18 cellular contexts compared by ENCODE assay signal in the genomic region with DNA sequence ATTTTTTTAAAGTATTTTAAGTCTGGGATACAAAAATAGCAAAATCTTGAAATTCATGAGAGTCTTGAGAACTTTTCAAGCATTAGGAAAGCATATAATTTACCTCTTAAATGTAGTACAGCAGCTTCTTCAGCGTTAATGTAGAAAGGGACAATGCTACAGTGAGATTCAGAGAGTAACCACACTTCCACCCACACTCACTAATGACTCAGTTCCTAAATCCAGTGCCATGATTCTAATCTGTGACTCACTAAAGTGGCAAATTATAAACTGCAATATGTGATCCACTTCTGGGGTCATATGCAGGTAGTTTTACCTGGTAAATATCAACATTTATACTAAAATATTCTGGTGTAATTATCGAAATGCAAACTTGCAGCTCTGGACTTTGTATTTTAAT.
DNase-seq lines count a peak whose midpoint lies in the region; ATAC-seq and TF ChIP-seq lines count a peak whose summit lies in the region.
"Had no signal": no experiment of that assay in that cellular context is flagged by ENCODE, and none has a peak within 500 bp of the region (broad histone marks: within the 10 kb centered on the region; RNA-seq: fewer than 3 reads in every experiment).

No MANE protein-coding gene starts in this region.

- intact Hi-C loops in left colon (cut with DNase I, micrococcal nuclease) (no loop called here), mucosa of descending colon (cut with DNase I, micrococcal nuclease) (no loop called here)
- intact Hi-C loops in naive thymus-derived CD4-positive, alpha-beta T cell (cut with micrococcal nuclease): no loop called here

- peaks cover 1% of the 10 kb centered on the region; the same call in 1 of the 2 replicates for H3K27me3 Mint-ChIP-seq in HFFc6 (ENCODE audit: insufficient read depth)
- no peaks in the 10 kb centered on the region for H3K27me3 Mint-ChIP-seq in naive thymus-derived CD4-positive, alpha-beta T cell
- H3K27me3 Mint-ChIP-seq: IgD-negative memory B cell had no signal

- no peaks in the 10 kb centered on the region; the same call in 1 of the 2 replicates for H3K4me1 Mint-ChIP-seq in HFFc6 (ENCODE audit: low read depth)
- no peaks in the 10 kb centered on the region for H3K4me1 Mint-ChIP-seq in naive thymus-derived CD4-positive, alpha-beta T cell
- H3K4me1 Mint-ChIP-seq: IgD-negative memory B cell had no signal

- no peak for ATAC-seq in left colon
- no peak for ATAC-seq in mucosa of descending colon
- ATAC-seq in naive thymus-derived CD4-positive, alpha-beta T cell: no peak

- peaks cover 7% of the 10 kb centered on the region for H3K36me3 Mint-ChIP-seq in HFFc6 (ENCODE audit: low read depth)
- H3K36me3 Mint-ChIP-seq in naive thymus-derived CD4-positive, alpha-beta T cell: no peaks in the 10 kb centered on the region
- H3K36me3 Mint-ChIP-seq: IgD-negative memory B cell had no signal

- TF ChIP-seq CTCF in HFFc6 (IDR thresholded peaks at IDR 0.05) (no peak), brain microvascular endothelial cell (IDR thresholded peaks at IDR 0.05; ENCODE audit: low read depth, low read length, missing control alignments) (no peak), mucosa of descending colon (IDR thresholded peaks at IDR 0.05) (no peak)

- no peaks in the 10 kb centered on the region for H3K27me3 ChIP-seq in brain microvascular endothelial cell (replicated peaks)
- no peaks in the 10 kb centered on the region for H3K27me3 ChIP-seq in naive thymus-derived CD4-positive, alpha-beta T cell (ENCODE audit: control insufficient read depth in 2 of 2, insufficient read depth in 2 of 2, low read length in 2 of 2)
- H3K27me3 ChIP-seq: BLaER1 treated with 17β-estradiol and CSF1 and Interleukin-3, amounts not matched to agents 10 nM and 100 nM; SJSA1 had no signal

- CTCF ChIA-PET in naive thymus-derived CD4-positive, alpha-beta T cell (lab: Charles Lee): no interaction called here

- DNase-seq in HFFc6: peak; percentile 4
- peak; percentile 20 for DNase-seq in MV-4-11 (lab: John Stamatoyannopoulos, UW)
- peak; percentile 7 for DNase-seq in brain microvascular endothelial cell
- DNase-seq in non-pigmented ciliary epithelial cell (ENCODE audit: low read depth): peak; percentile 6
- DNase-seq in dermis blood vessel endothelial cell: no peak
- no peak for DNase-seq in left colon
- no peak for DNase-seq in mucosa of descending colon
- no peak for DNase-seq in naive thymus-derived CD4-positive, alpha-beta T cell
- DNase-seq: H7, NCI-H1105, NCI-H187, NCI-H446, NCI-H748 treated with DMSO at 0.1 percent for 48 hours, RPMI8226, SW 1271 had no signal

- no peak overlapping the region for H3K27ac Mint-ChIP-seq in HFFc6
- no peak overlapping the region for H3K27ac Mint-ChIP-seq in naive thymus-derived CD4-positive, alpha-beta T cell
- H3K27ac Mint-ChIP-seq: IgD-negative memory B cell had no signal

- H3K9me3 ChIP-seq in mucosa of descending colon: peaks cover 26% of the 10 kb centered on the region
- H3K9me3 ChIP-seq in naive thymus-derived CD4-positive, alpha-beta T cell (ENCODE audit: control insufficient read depth in 2 of 3, low read length in 3 of 3): no peaks in the 10 kb centered on the region
- H3K9me3 ChIP-seq: BLaER1 treated with 17β-estradiol and CSF1 and Interleukin-3, amounts not matched to agents 10 nM and 100 nM; SJSA1 had no signal

- in situ Hi-C loops in brain microvascular endothelial cell (cut with HindIII; ENCODE audit: low pct_ligation_motif_present, low sequenced_read_pairs): no loop called here

- no peak overlapping the region for H3K4me3 ChIP-seq in brain microvascular endothelial cell (ENCODE audit: low read depth, low read length)
- no peak overlapping the region for H3K4me3 ChIP-seq in mucosa of descending colon
- no peak overlapping the region for H3K4me3 ChIP-seq in naive thymus-derived CD4-positive, alpha-beta T cell (ENCODE audit: low read length)
- H3K4me3 ChIP-seq: BLaER1 treated with 17β-estradiol and CSF1 and Interleukin-3, amounts not matched to agents 10 nM and 100 nM; SJSA1 had no signal

- POLR2A ChIA-PET in naive thymus-derived CD4-positive, alpha-beta T cell (lab: Charles Lee): no interaction called here

- H3K4me1 ChIP-seq in mucosa of descending colon (ENCODE audit: low read depth): no peaks in the 10 kb centered on the region
- no peaks in the 10 kb centered on the region for H3K4me1 ChIP-seq in naive thymus-derived CD4-positive, alpha-beta T cell (ENCODE audit: control insufficient read depth in 2 of 2, insufficient read depth in 2 of 2, low read length in 2 of 2)
- H3K4me1 ChIP-seq: BLaER1 treated with 17β-estradiol and CSF1 and Interleukin-3, amounts not matched to agents 10 nM and 100 nM; SJSA1 had no signal

- H3K27ac ChIP-seq in brain microvascular endothelial cell: no peak overlapping the region
- no peak overlapping the region for H3K27ac ChIP-seq in naive thymus-derived CD4-positive, alpha-beta T cell (ENCODE audit: low read depth, low read length)
- H3K27ac ChIP-seq: BLaER1 treated with 17β-estradiol and CSF1 and Interleukin-3, amounts not matched to agents 10 nM and 100 nM; SJSA1 had no signal

- H3K36me3 ChIP-seq in brain microvascular endothelial cell (replicated peaks) (no peaks in the 10 kb centered on the region), mucosa of descending colon (ENCODE audit: low read depth) (no peaks in the 10 kb centered on the region)
- no peaks in the 10 kb centered on the region for H3K36me3 ChIP-seq in naive thymus-derived CD4-positive, alpha-beta T cell (ENCODE audit: control insufficient read depth in 2 of 3, insufficient read depth in 3 of 3, low read length in 3 of 3)
- H3K36me3 ChIP-seq: BLaER1 treated with 17β-estradiol and CSF1 and Interleukin-3, amounts not matched to agents 10 nM and 100 nM; SJSA1 had no signal

- peaks cover 7% of the 10 kb centered on the region for H3K9me3 Mint-ChIP-seq in HFFc6
- H3K9me3 Mint-ChIP-seq in naive thymus-derived CD4-positive, alpha-beta T cell: peaks cover 0 to 15% (median 11%) of the 10 kb centered on the region in 11 donors

- no peak overlapping the region for H3K4me3 Mint-ChIP-seq in HFFc6
- no peak overlapping the region for H3K4me3 Mint-ChIP-seq in naive thymus-derived CD4-positive, alpha-beta T cell
- H3K4me3 Mint-ChIP-seq: IgD-negative memory B cell had no signal

Comparison
In these comparisons a context has a peak if more than half of its experiments do, and no peak if none do; other contexts are left out.
1. DNase-seq: peak in HFFc6 (single experiment), MV-4-11 (single experiment), brain microvascular endothelial cell (single experiment) and non-pigmented ciliary epithelial cell (single experiment); none in dermis blood vessel endothelial cell (single experiment), left colon (0 of 2), mucosa of descending colon (0 of 3) and naive thymus-derived CD4-positive, alpha-beta T cell (0 of 9).